Comparison of ENCODE assay signal across 9 cellular contexts in the genomic region with DNA sequence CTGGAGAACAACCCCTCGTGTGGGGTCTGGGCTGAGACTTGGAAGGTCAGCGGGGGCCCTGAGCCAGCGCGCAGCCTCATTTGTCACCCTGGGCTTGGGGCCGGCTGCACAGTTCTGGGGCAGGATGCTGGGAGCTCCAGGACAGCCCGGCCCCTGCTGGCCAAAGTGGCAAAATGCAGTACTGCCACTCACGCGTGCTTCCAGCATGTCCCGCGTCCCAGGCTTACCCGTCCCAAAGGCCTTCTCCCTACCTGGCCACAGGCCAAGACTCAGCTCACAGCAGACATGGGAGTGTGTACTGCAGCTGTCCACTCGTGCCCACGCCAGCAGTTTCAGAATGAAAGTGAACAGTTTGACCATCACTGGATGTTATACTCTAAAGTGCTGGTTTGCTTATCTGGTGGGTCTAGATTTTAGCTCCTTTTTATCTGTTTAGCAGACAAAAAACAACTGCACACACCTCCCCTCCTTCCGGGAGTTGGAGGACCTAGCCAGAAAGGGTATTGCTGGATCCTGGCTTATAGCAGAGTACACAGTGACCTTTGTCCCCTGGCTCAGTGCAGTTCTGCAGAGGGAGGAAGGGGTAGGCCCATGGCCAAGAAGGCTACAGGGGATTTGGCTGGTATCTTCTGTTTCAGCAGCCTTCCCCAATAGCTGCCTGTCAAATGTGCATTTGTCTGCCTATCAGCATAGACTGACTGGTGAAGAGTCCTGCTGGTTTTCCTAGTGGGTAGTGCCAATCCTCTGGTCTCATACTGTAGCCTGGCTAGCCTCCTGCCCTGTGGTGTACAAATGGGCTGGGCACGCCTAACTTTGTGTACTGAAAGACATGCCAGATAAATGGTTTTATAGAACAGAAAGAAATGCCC. TPM values are rescaled to one million over a fixed set of nuclear protein-coding genes. Genes with fewer than 3 reads are reported as not detected.
DNase-seq lines count a peak whose midpoint lies in the region; ATAC-seq and TF ChIP-seq lines count a peak whose summit lies in the region.
"Had no signal": no experiment of that assay in that cellular context is flagged by ENCODE, and none has a peak within 500 bp of the region (broad histone marks: within the 10 kb centered on the region; RNA-seq: fewer than 3 reads in every experiment).

No MANE protein-coding gene starts in this region.

- intact Hi-C loops in CD4-positive, alpha-beta T cell (cut with DNase I, micrococcal nuclease) = no loop called here
- intact Hi-C loops in activated CD4-positive, alpha-beta T cell treated with anti-CD3 and anti-CD28 coated beads, Interleukin-2, amount 10 ng/mL, durations not matched to agents 24 days and 14 days (cut with micrococcal nuclease) = no loop called here
- intact Hi-C loops in left lung (cut with DNase I) = no loop called here

- H3K4me3 Mint-ChIP-seq in CD4-positive, alpha-beta T cell = no peak overlapping the region
- no peak overlapping the region for H3K4me3 Mint-ChIP-seq in activated CD4-positive, alpha-beta T cell treated with anti-CD3 and anti-CD28 coated beads, Interleukin-2, amount 10 ng/mL, durations not matched to agents 24 days and 14 days

- H3K27ac Mint-ChIP-seq in CD4-positive, alpha-beta T cell = no peak overlapping the region
- H3K27ac Mint-ChIP-seq in activated CD4-positive, alpha-beta T cell treated with anti-CD3 and anti-CD28 coated beads, Interleukin-2, amount 10 ng/mL, durations not matched to agents 24 days and 14 days = peak overlapping the region; percentile 45

- no peaks in the 10 kb centered on the region for H3K27me3 Mint-ChIP-seq in CD4-positive, alpha-beta T cell
- H3K27me3 Mint-ChIP-seq in activated CD4-positive, alpha-beta T cell treated with anti-CD3 and anti-CD28 coated beads, Interleukin-2, amount 10 ng/mL, durations not matched to agents 24 days and 14 days = no peaks in the 10 kb centered on the region

- H3K27ac ChIP-seq in CD4-positive, alpha-beta T cell (ENCODE audit: low read depth, low read length) = no peak overlapping the region
- peak overlapping the region in 1 of 2 donors; percentile 23 for H3K27ac ChIP-seq in left lung
- H3K27ac ChIP-seq: SK-N-MC had no signal

- no peaks in the 10 kb centered on the region for H3K4me1 Mint-ChIP-seq in CD4-positive, alpha-beta T cell (ENCODE audit: low read depth)
- no peaks in the 10 kb centered on the region for H3K4me1 Mint-ChIP-seq in activated CD4-positive, alpha-beta T cell treated with anti-CD3 and anti-CD28 coated beads, Interleukin-2, amount 10 ng/mL, durations not matched to agents 24 days and 14 days

- H3K36me3 Mint-ChIP-seq in CD4-positive, alpha-beta T cell (ENCODE audit: low read depth) = no peaks in the 10 kb centered on the region
- H3K36me3 Mint-ChIP-seq in activated CD4-positive, alpha-beta T cell treated with anti-CD3 and anti-CD28 coated beads, Interleukin-2, amount 10 ng/mL, durations not matched to agents 24 days and 14 days (ENCODE audit: low read depth) = no peaks in the 10 kb centered on the region

- ATAC-seq in CD4-positive, alpha-beta T cell (ENCODE audit: poor library complexity) = peak; percentile 91
- ATAC-seq in GM21526 (IDR thresholded peaks at IDR 0.05; ENCODE audit: low FRiP score, unreplicated experiment) (peak; percentile 65), left lung (peak; percentile 96), GM18870 (IDR thresholded peaks at IDR 0.05; ENCODE audit: unreplicated experiment) (no peak)

- peak; percentile 10 to 58 (median 33) for DNase-seq in CD4-positive, alpha-beta T cell
- peak; percentile 57 for DNase-seq in MV-4-11 (lab: John Stamatoyannopoulos, UW)
- DNase-seq in activated CD4-positive, alpha-beta T cell treated with anti-CD3 and anti-CD28 coated beads, Interleukin-2, amount 10 ng/mL, durations not matched to agents 24 days and 14 days = peak; percentile 86
- peak; percentile 18 for DNase-seq in cortex of kidney (lab: John Stamatoyannopoulos, UW)
- DNase-seq in left lung = peak; percentile 81 to 92
- DNase-seq in stimulated activated CD4-positive, alpha-beta T cell treated with anti-CD3 and anti-CD28 coated beads, Interleukin-1b, Interleukin-23, amount 100 ng/mL, for 4 hours (ENCODE audit: low read depth in 2 of 2) = peak; percentile 19 to 36

- TF ChIP-seq CTCF in CD4-positive, alpha-beta T cell (IDR thresholded peaks at IDR 0.05) = peak; percentile 57
- peak; percentile 85 to 90 for TF ChIP-seq CTCF in left lung (IDR thresholded peaks at IDR 0.05)

- H3K36me3 ChIP-seq in left lung = no peaks in the 10 kb centered on the region

- H3K9me3 Mint-ChIP-seq in CD4-positive, alpha-beta T cell = no peaks in the 10 kb centered on the region
- H3K9me3 Mint-ChIP-seq in activated CD4-positive, alpha-beta T cell treated with anti-CD3 and anti-CD28 coated beads, Interleukin-2, amount 10 ng/mL, durations not matched to agents 24 days and 14 days = no peaks in the 10 kb centered on the region

- H3K9me3 ChIP-seq in CD4-positive, alpha-beta T cell (ENCODE audit: control insufficient read depth, low read length) = no peaks in the 10 kb centered on the region
- no peaks in the 10 kb centered on the region for H3K9me3 ChIP-seq in left lung

- H3K4me1 ChIP-seq in left lung = peaks cover 14 to 34% of the 10 kb centered on the region in 2 donors

- CTCF ChIA-PET in CD4-positive, alpha-beta T cell (lab: Charles Lee) = interaction anchor here (0.6 to 1.5 kb wide), 9 partner anchors 9 to 527 kb away, joined by 3 to 6 read pairs (median 4); a partner anchor contains a TSS

- POLR2A ChIA-PET in CD4-positive, alpha-beta T cell (lab: Charles Lee) = interaction anchor here (0.6 to 0.9 kb wide), 3 partner anchors 23 to 179 kb away, joined by 3 to 4 read pairs (median 3); a partner anchor contains a TSS

- H3K27me3 ChIP-seq in CD4-positive, alpha-beta T cell (ENCODE audit: control insufficient read depth, insufficient read depth, low read length) = no peaks in the 10 kb centered on the region
- no peaks in the 10 kb centered on the region for H3K27me3 ChIP-seq in left lung

- H3K4me3 ChIP-seq in left lung = no peak overlapping the region
- H3K4me3 ChIP-seq: SK-N-MC had no signal

RNA-seq across cellular contexts. Expression of a gene that starts 23.2 kb away (rescaled TPM):
- 100 to 1,000 TPM in 1 of 2 experiments, 10 to 100 TPM in 1; 97.2 to 121 TPM for total RNA-seq in CD4-positive, alpha-beta T cell
- total RNA-seq in activated CD4-positive, alpha-beta T cell treated with anti-CD3 and anti-CD28 coated beads, Interleukin-2, amount 10 ng/mL, durations not matched to agents 24 days and 14 days = 57.9 and 58.4 TPM in 2 replicates
- 10 to 100 TPM; 58.6 to 74.5 TPM for total RNA-seq in left lung

RNA-seq across cellular contexts. Expression of a gene that starts 54.5 kb away (rescaled TPM):
- total RNA-seq in CD4-positive, alpha-beta T cell = 10 to 100 TPM in 1 of 2 experiments, 1 to 10 TPM in 1; 9.7 to 10.8 TPM
- 53.1 and 54.1 TPM in 2 replicates for total RNA-seq in activated CD4-positive, alpha-beta T cell treated with anti-CD3 and anti-CD28 coated beads, Interleukin-2, amount 10 ng/mL, durations not matched to agents 24 days and 14 days
- total RNA-seq in left lung = 10 to 100 TPM; 15.6 to 16.0 TPM

Comparison
In these comparisons a context has a peak if more than half of its experiments do, and no peak if none do; other contexts are left out.
1. DNase-seq: peak in every context shown above with its lines; median percentile 86 in left lung; 86 in activated CD4-positive, alpha-beta T cell treated with anti-CD3 and anti-CD28 coated beads, Interleukin-2, amount 10 ng/mL, durations not matched to agents 24 days and 14 days; 57 in MV-4-11; 33 in CD4-positive, alpha-beta T cell; 28 in stimulated activated CD4-positive, alpha-beta T cell treated with anti-CD3 and anti-CD28 coated beads, Interleukin-1b, Interleukin-23, amount 100 ng/mL, for 4 hours; 18 in cortex of kidney.